Comparison of ENCODE assay signal across 8 cellular contexts in the genomic region with DNA sequence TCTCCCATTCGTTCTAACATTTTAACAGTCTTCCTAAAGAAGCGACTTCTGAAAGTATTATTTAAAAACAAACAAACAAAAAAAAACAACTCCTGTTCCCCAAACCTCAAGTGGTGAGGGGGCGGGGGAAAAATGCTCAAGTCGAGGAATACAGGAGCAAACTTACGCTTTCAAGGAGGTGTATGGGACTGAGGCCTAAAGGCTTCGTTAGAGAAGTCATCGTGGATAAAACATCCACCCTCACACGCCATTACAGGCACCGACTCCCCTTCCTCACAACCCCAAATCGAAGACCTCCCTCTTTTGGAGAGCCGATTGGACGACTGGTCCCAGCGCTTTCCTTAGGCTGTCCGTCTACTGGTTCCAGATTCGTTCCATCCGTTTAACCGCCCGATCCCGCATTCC. TPM values are rescaled to one million over a fixed set of nuclear protein-coding genes. Genes with fewer than 3 reads are reported as not detected.
DNase-seq lines count a peak whose midpoint lies in the region; ATAC-seq and TF ChIP-seq lines count a peak whose summit lies in the region.

No MANE protein-coding gene starts in this region.

- H3K27me3 ChIP-seq in right cardiac atrium (ENCODE audit: control insufficient read depth, insufficient read depth) = no peaks in the 10 kb centered on the region

- no peaks in the 10 kb centered on the region for H3K27me3 Mint-ChIP-seq in osteocyte (ENCODE audit: unreplicated experiment)

- H3K9me3 Mint-ChIP-seq in osteocyte (ENCODE audit: unreplicated experiment) = no peaks in the 10 kb centered on the region

- under 1% methylated on average over 19 of the region's 19 CpGs for WGBS in right cardiac atrium

- no peak overlapping the region for H3K27ac Mint-ChIP-seq in osteocyte (ENCODE audit: unreplicated experiment)

- peaks cover 6% of the 10 kb centered on the region for H3K4me1 ChIP-seq in right cardiac atrium (ENCODE audit: control insufficient read depth, insufficient read depth, low read length)

- no peak overlapping the region for H3K4me3 Mint-ChIP-seq in osteocyte (ENCODE audit: unreplicated experiment)

- ATAC-seq in right cardiac atrium = no peak

- H3K9me3 ChIP-seq in SK-N-MC (ENCODE audit: low read depth, low read length) (no peaks in the 10 kb centered on the region), right cardiac atrium (ENCODE audit: control insufficient read depth, low read length) (no peaks in the 10 kb centered on the region)

- DNase-seq in SK-N-MC (ENCODE audit: low read depth, low spot score) (no peak), right cardiac atrium (no peak), hepatic stellate cell (ENCODE audit: low spot score) (no peak), osteocyte (ENCODE audit: extremely low spot score, unreplicated experiment) (no peak), retina (no peak), NCI-H2029 treated with DMSO at 0.1 percent for 48 hours (lab: John Stamatoyannopoulos, UW) (no peak)

- H3K4me3 ChIP-seq in GM12875 (ENCODE audit: low read depth, low read length) (peak overlapping the region; percentile 70), SK-N-MC (peak overlapping the region; percentile 100), right cardiac atrium (ENCODE audit: low read length) (peak overlapping the region; percentile 92), skin epidermis (peak overlapping the region; percentile 50 to 90 (median 77))

- H3K27ac ChIP-seq in SK-N-MC (peak overlapping the region; percentile 100), right cardiac atrium (ENCODE audit: low read length) (peak overlapping the region; percentile 98), skin epidermis (peak overlapping the region; percentile 58 to 97 (median 93))

- intact Hi-C loops in right cardiac atrium (cut with DNase I) = no loop called here

- peaks cover 31% of the 10 kb centered on the region for H3K36me3 Mint-ChIP-seq in osteocyte (ENCODE audit: unreplicated experiment)

- H3K9ac ChIP-seq in SK-N-MC (ENCODE audit: insufficient read length) = peak overlapping the region; percentile 99

- H3K36me3 ChIP-seq in SK-N-MC (ENCODE audit: insufficient read depth, low read length) = peaks cover 65% of the 10 kb centered on the region

- H3K4me1 Mint-ChIP-seq in osteocyte (ENCODE audit: unreplicated experiment) = peaks cover 52% of the 10 kb centered on the region

- TF ChIP-seq CTCF in GM12875 (IDR thresholded peaks at IDR 0.05; ENCODE audit: borderline replicate concordance, insufficient read depth, low read depth, low read length) (no peak), osteocyte (IDR thresholded peaks at IDR 0.05) (no peak)

RNA-seq across cellular contexts. Expression of a gene that starts 0.7 kb away (rescaled TPM):
- 10 to 100 TPM; 55.1 to 68.2 (median 57.1) TPM for total RNA-seq in right cardiac atrium
- 23.0 TPM for polyA plus RNA-seq in right cardiac atrium
- 98.1 and 104 TPM in 2 replicates for total RNA-seq in osteocyte

RNA-seq across cellular contexts. Expression of a gene that starts 1.3 kb away (rescaled TPM):
- 100 to 1,000 TPM; 425 to 572 (median 530) TPM for total RNA-seq in right cardiac atrium
- polyA plus RNA-seq in right cardiac atrium = 405 TPM
- total RNA-seq in osteocyte = 792 and 819 TPM in 2 replicates

RNA-seq across cellular contexts. Expression of a gene that starts 21.6 kb away (rescaled TPM):
- total RNA-seq in right cardiac atrium = under 1 TPM; 0.28 to 0.97 (median 0.37) TPM
- 0.32 TPM for polyA plus RNA-seq in right cardiac atrium
- 0.30 TPM in 1 of 2 replicates, not detected in the other for total RNA-seq in osteocyte

RNA-seq across cellular contexts. Expression of a gene that starts 45.7 kb away (rescaled TPM):
- total RNA-seq in right cardiac atrium (100 to 1,000 TPM; 103 to 120 (median 119) TPM), osteocyte (126 and 136 TPM in 2 replicates)
- 112 TPM for polyA plus RNA-seq in right cardiac atrium
